ENCODE assay signal across 1 cellular context in genomic region chr19:14006766-14007562, GRCh38.
TF ChIP-seq lines count a peak whose summit lies in the region.

No MANE protein-coding gene starts in this region.

TF ChIP-seq in HepG2, 621 proteins besides CTCF, POLR2A, EP300 and RAD21 (continued from another document and continues in another):
- TF ChIP-seq PRDM10 (CRISPR knock-in tag; IDR thresholded peaks at IDR 0.05; ENCODE audit: low read depth) (peak; percentile 68; the same call in 1 of the 2 replicates), ZNF672 (CRISPR knock-in tag; IDR thresholded peaks at IDR 0.05) (no peak), CHCHD3 (CRISPR knock-in tag; IDR thresholded peaks at IDR 0.05) (no peak), POGK (CRISPR knock-in tag; conservative IDR thresholded peaks at IDR 0.05) (peak; percentile 83), ZNF619 (CRISPR knock-in tag; IDR thresholded peaks at IDR 0.05) (no peak), NFYB (CRISPR knock-in tag; IDR thresholded peaks at IDR 0.05) (no peak), NFIB (CRISPR knock-in tag; IDR thresholded peaks at IDR 0.05; ENCODE audit: borderline replicate concordance) (no peak), ZNF335 (CRISPR knock-in tag; IDR thresholded peaks at IDR 0.05) (peak; percentile 66; the same call in 1 of the 2 replicates), PHF8 (CRISPR knock-in tag; IDR thresholded peaks at IDR 0.05) (peak; percentile 93; the same call in 1 of the 2 replicates), MZF1 (CRISPR knock-in tag; IDR thresholded peaks at IDR 0.05; ENCODE audit: borderline replicate concordance) (no peak), CBX5 (CRISPR knock-in tag; IDR thresholded peaks at IDR 0.05; ENCODE audit: borderline replicate concordance) (peak; percentile 80; the same call in 1 of the 2 replicates), ZNF317 (CRISPR knock-in tag; IDR thresholded peaks at IDR 0.05) (0 out of 2 replicates have a peak, but pooled peaks have one; percentile 68), FOXO1 (CRISPR knock-in tag; IDR thresholded peaks at IDR 0.05) (peak; percentile 70; the same call in 1 of the 2 replicates), FOXC1 (CRISPR knock-in tag; IDR thresholded peaks at IDR 0.05; ENCODE audit: borderline replicate concordance) (peak; percentile 88), ATRX (CRISPR knock-in tag; IDR thresholded peaks at IDR 0.05; ENCODE audit: borderline replicate concordance) (no peak), MEIS1 (CRISPR knock-in tag; IDR thresholded peaks at IDR 0.05; ENCODE audit: borderline replicate concordance) (no peak), ZNF747 (CRISPR knock-in tag; IDR thresholded peaks at IDR 0.05; ENCODE audit: borderline replicate concordance) (peak; percentile 76; the same call in 1 of the 2 replicates), FOXK1 (CRISPR knock-in tag; IDR thresholded peaks at IDR 0.05; ENCODE audit: borderline replicate concordance, low read depth) (0 out of 2 replicates have a peak, but pooled peaks have one; percentile 49), ZNF160 (CRISPR knock-in tag; IDR thresholded peaks at IDR 0.05) (peak; percentile 81), SALL2 (CRISPR knock-in tag; IDR thresholded peaks at IDR 0.05) (no peak), SP140L (CRISPR knock-in tag; IDR thresholded peaks at IDR 0.05; ENCODE audit: borderline replicate concordance) (no peak), ZBTB10 (CRISPR knock-in tag; IDR thresholded peaks at IDR 0.05; ENCODE audit: borderline replicate concordance) (no peak), NFE2L2 (IDR thresholded peaks at IDR 0.05; ENCODE audit: low read length) (no peak), ZNF350 (CRISPR knock-in tag; IDR thresholded peaks at IDR 0.05; ENCODE audit: borderline replicate concordance, low read depth) (peak; percentile 79), ZNF670 (CRISPR knock-in tag; IDR thresholded peaks at IDR 0.05; ENCODE audit: borderline replicate concordance) (no peak; the same call in 1 of the 2 replicates), ZNF280D (CRISPR knock-in tag; IDR thresholded peaks at IDR 0.05) (peak; percentile 45; the same call in 1 of the 2 replicates), SMYD3 (CRISPR knock-in tag; IDR thresholded peaks at IDR 0.05) (no peak), JUN (CRISPR knock-in tag; IDR thresholded peaks at IDR 0.05) (peak; percentile 97), GATAD1 (CRISPR knock-in tag; IDR thresholded peaks at IDR 0.05) (peak; percentile 81), KDM4B (CRISPR knock-in tag; IDR thresholded peaks at IDR 0.05) (peak; percentile 71), ZNF691 (CRISPR knock-in tag; IDR thresholded peaks at IDR 0.05; ENCODE audit: borderline replicate concordance, low read depth) (no peak), ZNF790 (CRISPR knock-in tag; IDR thresholded peaks at IDR 0.05; ENCODE audit: borderline replicate concordance) (peak; percentile 97), MAFG (CRISPR knock-in tag; IDR thresholded peaks at IDR 0.05) (no peak), TAF1 (CRISPR knock-in tag; IDR thresholded peaks at IDR 0.05) (peak; percentile 78), ZNF263 (CRISPR knock-in tag; IDR thresholded peaks at IDR 0.05) (0 out of 2 replicates have a peak, but pooled peaks have one; percentile 37), SMC3 (IDR thresholded peaks at IDR 0.05; ENCODE audit: low read length) (no peak), NFRKB (IDR thresholded peaks at IDR 0.05) (no peak), ZNF563 (CRISPR knock-in tag; IDR thresholded peaks at IDR 0.05) (peak; percentile 57; the same call in 1 of the 2 replicates), ZNF441 (CRISPR knock-in tag; IDR thresholded peaks at IDR 0.05; ENCODE audit: borderline replicate concordance) (0 out of 2 replicates have a peak, but pooled peaks have one; percentile 51), PRPF4 (IDR thresholded peaks at IDR 0.05; ENCODE audit: low read depth, low read length, poor library complexity, severe bottlenecking) (no peak), ZNF781 (CRISPR knock-in tag; IDR thresholded peaks at IDR 0.05; ENCODE audit: borderline replicate concordance, not compliant biosample characterization) (peak; percentile 33), TOE1 (CRISPR knock-in tag; IDR thresholded peaks at IDR 0.05) (0 out of 2 replicates have a peak, but pooled peaks have one; percentile 72), ZNF678 (CRISPR knock-in tag; IDR thresholded peaks at IDR 0.05) (no peak), ZNF251 (CRISPR knock-in tag; IDR thresholded peaks at IDR 0.05) (no peak), PHB2 (IDR thresholded peaks at IDR 0.05; ENCODE audit: partially characterized antibody) (no peak), ZFP36 (IDR thresholded peaks at IDR 0.05; ENCODE audit: borderline replicate concordance, low read depth, low read length, partially characterized antibody) (no peak), ZNF264 (CRISPR knock-in tag; IDR thresholded peaks at IDR 0.05) (no peak), BRF2 (CRISPR knock-in tag; IDR thresholded peaks at IDR 0.05) (no peak), REST (IDR thresholded peaks at IDR 0.05; ENCODE audit: borderline replicate concordance in 1 of 2, low read depth in 1 of 2, low read length in 2 of 2) (no peak; a peak in 1 of 4 replicates)
